14 cellular contexts compared by ENCODE assay signal in the genomic region with DNA sequence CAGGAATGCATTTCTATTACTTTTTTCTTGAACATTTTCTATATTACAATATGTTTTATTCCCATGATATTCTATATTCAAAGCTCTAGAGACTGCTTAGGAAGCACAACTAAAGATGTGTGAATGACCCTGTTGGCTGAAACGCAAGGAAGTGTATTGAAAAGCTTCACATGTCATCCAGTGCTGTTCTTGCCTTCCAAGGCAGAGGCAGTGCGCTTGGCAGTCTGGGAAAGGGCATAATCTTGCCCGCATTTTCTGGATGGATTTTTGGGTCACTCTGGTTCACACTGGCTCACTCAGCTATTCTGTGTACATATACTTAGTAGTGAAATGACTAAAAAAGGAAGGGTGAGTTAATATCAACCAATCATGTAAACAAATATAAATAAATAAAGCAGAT.
A peak's percentile ranks its signal among the peaks of the same experiment; 100 is the strongest.
DNase-seq lines count a peak whose midpoint lies in the region; ATAC-seq, FAIRE-seq and TF ChIP-seq lines count a peak whose summit lies in the region.
"Had no signal": no experiment of that assay in that cellular context is flagged by ENCODE, and none has a peak within 500 bp of the region (broad histone marks: within the 10 kb centered on the region; RNA-seq: fewer than 3 reads in every experiment).

No MANE protein-coding gene starts in this region.

- no peaks in the 10 kb centered on the region for H3F3A ChIP-seq in PC-3 (ENCODE audit: low read length, unreplicated experiment)

- H3K9ac ChIP-seq in PC-3 (ENCODE audit: low read length) (no peak overlapping the region), fibroblast of lung (ENCODE audit: insufficient read depth, low read length) (no peak overlapping the region)
- H3K9ac ChIP-seq: BLaER1 had no signal

- ATAC-seq in PC-3 (peak; percentile 46), GM21528 (IDR thresholded peaks at IDR 0.05; ENCODE audit: low FRiP score, unreplicated experiment) (no peak)

- peak; percentile 70 for FAIRE-seq in GM19239 (lab: Jason Lieb, UNC)

- H2AFZ ChIP-seq in PC-3 (ENCODE audit: low read length) (no peak overlapping the region), fibroblast of lung (ENCODE audit: low read length) (no peak overlapping the region)

- no peak overlapping the region for H3K4me2 ChIP-seq in PC-3 (ENCODE audit: low read length)
- H3K4me2 ChIP-seq in fibroblast of lung (ENCODE audit: extremely low read depth, insufficient read depth, low read length): peak overlapping the region; percentile 18
- H3K4me2 ChIP-seq: BLaER1 had no signal

- intact Hi-C loops in PC-3 (cut with micrococcal nuclease): no loop called here

- H4K20me1 ChIP-seq in PC-3 (ENCODE audit: low read length) (no peaks in the 10 kb centered on the region), fibroblast of lung (ENCODE audit: control insufficient read depth, extremely low read depth, insufficient read depth, low read length) (no peaks in the 10 kb centered on the region)

- no peak for DNase-seq in GM19239 (ENCODE audit: insufficient read length, low spot score)
- no peak for DNase-seq in PC-3
- DNase-seq in fibroblast of lung (ENCODE audit: low read depth in 2 of 2): no peak
- DNase-seq in pons (ENCODE audit: low spot score): peak; percentile 64
- DNase-seq in stimulated activated CD4-positive, alpha-beta T cell treated with anti-CD3 and anti-CD28 coated beads, Interleukin-1b, Interleukin-23, amount 100 ng/mL, for 48 hours: no peak
- DNase-seq in central memory CD4-positive, alpha-beta T cell: no peak
- DNase-seq: CD8-positive, alpha-beta memory T cell; H9; MV-4-11; NCI-H1436; NCI-H2081 treated with DMSO at 0.1 percent for 48 hours; NCI-H774 had no signal

- H3K4me1 ChIP-seq in PC-3 (ENCODE audit: insufficient read depth, low read length): peaks cover 13% of the 10 kb centered on the region; the same call in 1 of the 2 replicates
- peaks cover 13% of the 10 kb centered on the region for H3K4me1 ChIP-seq in fibroblast of lung (ENCODE audit: control insufficient read depth, extremely low read depth, insufficient read depth, low read length)

- H3K4me3 ChIP-seq in PC-3 (ENCODE audit: low read length) (no peak overlapping the region), fibroblast of lung (replicated peaks in 1 of 4; ENCODE audit: control extremely low read depth in 1 of 4, insufficient read depth in 1 of 4, low read depth in 3 of 4, low read length in 4 of 4) (no peak overlapping the region)
- H3K4me3 ChIP-seq: BLaER1 had no signal

- no peaks in the 10 kb centered on the region for H3K27me3 ChIP-seq in PC-3 (ENCODE audit: low read length)
- H3K27me3 ChIP-seq in fibroblast of lung (ENCODE audit: control insufficient read depth, insufficient read depth, low read length): no peaks in the 10 kb centered on the region
- H3K27me3 ChIP-seq: BLaER1 had no signal

- H3K9me2 ChIP-seq in PC-3 (replicated peaks; ENCODE audit: low read length): no peaks in the 10 kb centered on the region

- no peak overlapping the region for H3K27ac ChIP-seq in PC-3 (ENCODE audit: low read length)
- no peak overlapping the region for H3K27ac ChIP-seq in fibroblast of lung (ENCODE audit: insufficient read depth, low read length)
- H3K27ac ChIP-seq: BLaER1 had no signal

- CTCF ChIA-PET in PC-3 (lab: Charles Lee): no interaction called here

- 0 out of 2 replicates have a peak, but pooled peaks cover under 1% of the 10 kb centered on the region for H3K79me2 ChIP-seq in PC-3 (ENCODE audit: low read length)
- H3K79me2 ChIP-seq in fibroblast of lung (ENCODE audit: control insufficient read depth, insufficient read depth, low read length): peaks cover 15% of the 10 kb centered on the region

- BruUV-seq in PC-3 (replicated peaks; lab: Mats Ljungman, UMichigan): no TSS peak

- TF ChIP-seq CTCF in PC-3 (conservative IDR thresholded peaks at IDR 0.05; ENCODE audit: low read depth, low read length) (no peak), fibroblast of lung (conservative IDR thresholded peaks at IDR 0.05 in 1 of 2, IDR thresholded peaks at IDR 0.05 in 1 of 2; ENCODE audit: low read depth in 1 of 2, low read length in 2 of 2) (no peak)

- H3K9me3 ChIP-seq in PC-3 (ENCODE audit: low read length) (no peaks in the 10 kb centered on the region), fibroblast of lung (ENCODE audit: control insufficient read depth, insufficient read depth, low read depth, low read length) (no peaks in the 10 kb centered on the region)
- H3K9me3 ChIP-seq: BLaER1 had no signal

- POLR2A ChIA-PET in PC-3 (lab: Charles Lee; ENCODE audit: unreplicated experiment): no interaction called here

- H3K36me3 ChIP-seq in PC-3 (ENCODE audit: low read depth, low read length) (peaks cover 3% of the 10 kb centered on the region; the same call in 1 of the 2 replicates), fibroblast of lung (ENCODE audit: control insufficient read depth, insufficient read depth, low read length) (peaks cover 1% of the 10 kb centered on the region)
